Comparison of ENCODE assay signal across 7 cellular contexts in the genomic region with DNA sequence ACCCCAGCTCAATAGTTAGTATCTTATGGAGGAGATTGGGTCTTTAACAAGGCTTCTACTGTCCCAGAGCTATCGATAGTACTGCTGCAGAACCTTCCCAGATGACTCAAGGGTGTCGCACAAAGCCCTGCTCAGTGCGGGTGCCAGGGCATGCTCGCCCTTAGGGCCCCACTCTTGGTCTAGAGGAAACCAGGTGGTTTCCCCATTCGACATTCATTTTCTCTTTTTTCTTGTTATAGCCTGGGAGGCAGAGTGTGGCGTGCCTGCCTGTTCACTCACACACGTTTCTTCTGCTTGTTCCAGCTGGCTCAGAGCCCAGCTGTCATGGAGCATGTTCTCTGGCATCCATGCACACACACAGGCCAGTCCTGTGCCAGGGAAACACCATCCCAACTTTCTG.
DNase-seq lines count a peak whose midpoint lies in the region; ATAC-seq and TF ChIP-seq lines count a peak whose summit lies in the region.

No MANE protein-coding gene starts in this region.

- ATAC-seq in GM19025 (IDR thresholded peaks at IDR 0.05; ENCODE audit: low read depth, unreplicated experiment): peak; percentile 87
- ATAC-seq in HG02852 (IDR thresholded peaks at IDR 0.05; ENCODE audit: unreplicated experiment): peak; percentile 70
- peak; percentile 65 for ATAC-seq in T-helper 17 cell

- H3K27me3 Mint-ChIP-seq in T-helper 17 cell (peaks cover 19% of the 10 kb centered on the region), endodermal cell (ENCODE audit: insufficient read depth) (no peaks in the 10 kb centered on the region)

- H3K4me3 ChIP-seq in endodermal cell (ENCODE audit: low read length): no peak overlapping the region

- H3K4me3 Mint-ChIP-seq in T-helper 17 cell: no peak overlapping the region
- no peak overlapping the region for H3K4me3 Mint-ChIP-seq in endodermal cell

- H3K36me3 ChIP-seq in endodermal cell (ENCODE audit: control insufficient read depth, insufficient read depth, low read length): no peaks in the 10 kb centered on the region

- DNase-seq in T-helper 17 cell (no peak), AG08396 (ENCODE audit: low spot score) (no peak), SIG-M5 treated with dmso at 0.1 percent for 504 hours (lab: John Stamatoyannopoulos, UW; ENCODE audit: unreplicated experiment) (no peak), endodermal cell (no peak)
- peak; percentile 50 for DNase-seq in stimulated activated CD4-positive, alpha-beta T cell treated with anti-CD3 and anti-CD28 coated beads, Interleukin-12 subunit alpha, Interleukin-12 subunit beta, amount 100 ng/mL, for 4 hours

- H3K9me3 ChIP-seq in T-helper 17 cell (ENCODE audit: control insufficient read depth, low read length, poor library complexity, severe bottlenecking): no peaks in the 10 kb centered on the region
- H3K9me3 ChIP-seq in endodermal cell (ENCODE audit: control insufficient read depth, low read length): no peaks in the 10 kb centered on the region

- H3K4me1 ChIP-seq in endodermal cell (ENCODE audit: control insufficient read depth, insufficient read depth, low read length): no peaks in the 10 kb centered on the region

- H3K27ac ChIP-seq in endodermal cell (ENCODE audit: low read depth, low read length): no peak overlapping the region

- 90 to 94% methylated on average over 7 of the region's 7 CpGs for WGBS in endodermal cell (ENCODE audit: insufficient coverage in 1 of 2, insufficient read length in 1 of 2), 2 experiments

- H3K9ac ChIP-seq in endodermal cell (ENCODE audit: extremely low read depth, low read length, poor library complexity, severe bottlenecking): no peak overlapping the region

- peak overlapping the region; percentile 16 for H3K27ac Mint-ChIP-seq in T-helper 17 cell
- H3K27ac Mint-ChIP-seq in endodermal cell: no peak overlapping the region

- H3K27me3 ChIP-seq in endodermal cell (ENCODE audit: control insufficient read depth, insufficient read depth, low read length, poor library complexity, severe bottlenecking): no peaks in the 10 kb centered on the region

- H3K4me1 Mint-ChIP-seq in T-helper 17 cell: peaks cover 9% of the 10 kb centered on the region
- H3K4me1 Mint-ChIP-seq in endodermal cell: no peaks in the 10 kb centered on the region

- TF ChIP-seq CTCF in endodermal cell (conservative IDR thresholded peaks at IDR 0.05): no peak

- H3K36me3 Mint-ChIP-seq in T-helper 17 cell (ENCODE audit: low read depth) (peaks cover 2% of the 10 kb centered on the region), endodermal cell (ENCODE audit: low read depth) (no peaks in the 10 kb centered on the region)

- peaks cover 8% of the 10 kb centered on the region for H3K9me3 Mint-ChIP-seq in endodermal cell
